30 cellular contexts compared by ENCODE assay signal in genomic region chr14:45204241-45204640, GRCh38.
"Had no signal": no experiment of that assay in that cellular context is flagged by ENCODE, and none has a peak within 500 bp of the region (broad histone marks: within the 10 kb centered on the region; RNA-seq: fewer than 3 reads in every experiment).

No MANE protein-coding gene starts in this region.

- H3K27ac Mint-ChIP-seq: immature natural killer cell; memory B cell; nephron progenitor cell; stimulated activated naive CD8-positive, alpha-beta T cell treated with anti-CD3 and anti-CD28 coated beads, Interleukin-15, amount 100 ng/mL, for 72 hours had no signal

- ATAC-seq: foreskin keratinocyte; gastroesophageal sphincter; heart right ventricle; mucosa of descending colon; sciatic nerve; stimulated activated naive CD8-positive, alpha-beta T cell treated with anti-CD3 and anti-CD28 coated beads, Interleukin-15, amount 100 ng/mL, for 72 hours; upper lobe of right lung had no signal

- H3K9me3 ChIP-seq: esophagus muscularis mucosa, gastroesophageal sphincter, heart right ventricle, mucosa of descending colon, prostate gland, right atrium auricular region, suprapubic skin, transverse colon, upper lobe of right lung, uterus had no signal

- H3K4me1 Mint-ChIP-seq: memory B cell; naive B cell; nephron progenitor cell; stimulated activated naive CD8-positive, alpha-beta T cell treated with anti-CD3 and anti-CD28 coated beads, Interleukin-15, amount 100 ng/mL, for 72 hours had no signal

- H3K27me3 Mint-ChIP-seq: memory B cell; naive B cell; stimulated activated naive CD8-positive, alpha-beta T cell treated with anti-CD3 and anti-CD28 coated beads, Interleukin-15, amount 100 ng/mL, for 72 hours had no signal

- H3K4me1 ChIP-seq: esophagus muscularis mucosa, gastroesophageal sphincter, heart right ventricle, prostate gland, right atrium auricular region, suprapubic skin, transverse colon, upper lobe of right lung, uterus had no signal

- H3K4me3 ChIP-seq: coronary artery, esophagus muscularis mucosa, gastroesophageal sphincter, heart right ventricle, lung, mucosa of descending colon, prostate gland, right atrium auricular region, smooth muscle cell, suprapubic skin, transverse colon, upper lobe of right lung, uterus had no signal

- H3K4me3 Mint-ChIP-seq: immature natural killer cell; memory B cell; naive B cell; nephron progenitor cell; stimulated activated naive CD8-positive, alpha-beta T cell treated with anti-CD3 and anti-CD28 coated beads, Interleukin-15, amount 100 ng/mL, for 72 hours had no signal

- H3K27me3 ChIP-seq: esophagus muscularis mucosa, foreskin keratinocyte, gastroesophageal sphincter, heart right ventricle, right atrium auricular region, suprapubic skin, transverse colon, upper lobe of right lung, uterus had no signal

- DNase-seq: dermis blood vessel endothelial cell; effector memory CD4-positive, alpha-beta T cell; foreskin keratinocyte; glutamatergic neuron; heart right ventricle; hippocampal formation; immature natural killer cell; mucosa of descending colon; naive B cell; nephron progenitor cell; nucleus accumbens; stimulated activated CD4-positive, alpha-beta T cell treated with anti-CD3 and anti-CD28 coated beads, Interleukin-12 subunit alpha, Interleukin-12 subunit beta, amount 100 ng/mL, for 4 hours; stimulated activated CD4-positive, alpha-beta T cell treated with anti-CD3 and anti-CD28 coated beads, Interleukin-1b, Interleukin-23, amount 100 ng/mL, for 48 hours; stimulated activated CD4-positive, alpha-beta T cell treated with anti-CD3 and anti-CD28 coated beads, Interleukin-4, amount 100 ng/mL, for 1 hour; stimulated activated CD8-positive, alpha-beta memory T cell treated with anti-CD3 and anti-CD28 coated beads, Interleukin-4, amount 100 ng/mL, for 48 hours; stimulated activated naive CD4-positive, alpha-beta T cell; stimulated activated naive CD8-positive, alpha-beta T cell treated with anti-CD3 and anti-CD28 coated beads, Interleukin-15, amount 100 ng/mL, for 72 hours; transverse colon; upper lobe of right lung; uterus had no signal

- H3K36me3 ChIP-seq: prostate gland, right atrium auricular region, uterus had no signal

- H3K27ac ChIP-seq: coronary artery, esophagus muscularis mucosa, foreskin keratinocyte, gastroesophageal sphincter, heart right ventricle, prostate gland, right atrium auricular region, suprapubic skin, transverse colon, upper lobe of right lung, uterus had no signal

- H3K9me3 Mint-ChIP-seq: immature natural killer cell; memory B cell; naive B cell; nephron progenitor cell; stimulated activated naive CD8-positive, alpha-beta T cell treated with anti-CD3 and anti-CD28 coated beads, Interleukin-15, amount 100 ng/mL, for 72 hours had no signal
